Comparison of ENCODE assay signal across 25 cellular contexts in the genomic region with DNA sequence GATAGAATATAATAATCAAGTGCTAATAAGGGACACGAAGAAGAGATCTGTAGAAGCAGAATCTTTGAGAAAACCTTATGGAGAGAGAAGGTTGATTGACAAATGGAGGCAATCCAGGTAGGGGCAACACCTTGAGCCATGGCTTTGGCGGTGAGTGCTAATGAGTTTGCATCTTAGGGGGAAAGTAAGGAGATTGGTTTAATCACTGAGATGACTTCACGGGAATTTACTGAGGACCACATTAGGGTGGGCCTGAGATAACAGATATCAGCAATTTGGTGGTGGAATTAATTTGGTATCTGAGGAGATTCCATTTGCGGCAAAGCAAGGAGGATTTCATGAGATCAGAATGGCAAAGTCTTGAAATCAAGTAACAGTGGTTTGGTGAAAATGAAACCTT. TPM values are rescaled to one million over a fixed set of nuclear protein-coding genes. Genes with fewer than 3 reads are reported as not detected.
DNase-seq lines count a peak whose midpoint lies in the region; ATAC-seq and TF ChIP-seq lines count a peak whose summit lies in the region.
"Had no signal": no experiment of that assay in that cellular context is flagged by ENCODE, and none has a peak within 500 bp of the region (broad histone marks: within the 10 kb centered on the region; RNA-seq: fewer than 3 reads in every experiment).

No MANE protein-coding gene starts in this region.

- H3K4me1 Mint-ChIP-seq in activated CD4-positive, alpha-beta T cell treated with anti-CD3 and anti-CD28 coated beads, Interleukin-2, amount 10 ng/mL, durations not matched to agents 7 days and 5 days: peaks cover 23% of the 10 kb centered on the region
- peaks cover 15% of the 10 kb centered on the region for H3K4me1 Mint-ChIP-seq in neural progenitor cell

- ATAC-seq in DND-41 (ENCODE audit: insufficient read depth, low read depth): no peak
- no peak for ATAC-seq in left lobe of liver
- no peak for ATAC-seq in GM19351 (IDR thresholded peaks at IDR 0.05; ENCODE audit: unreplicated experiment)
- ATAC-seq: A549, left cardiac atrium had no signal

- H3K27ac ChIP-seq in DND-41 (ENCODE audit: low read length) (no peak overlapping the region), neural progenitor cell (no peak overlapping the region)
- H3K27ac ChIP-seq: BLaER1, GM23248, uterus had no signal

- H3K4me1 ChIP-seq in DND-41 (ENCODE audit: insufficient read depth, low read length): peaks cover 26% of the 10 kb centered on the region
- peaks cover 19% of the 10 kb centered on the region for H3K4me1 ChIP-seq in neural progenitor cell

- no peaks in the 10 kb centered on the region for H3K27me3 Mint-ChIP-seq in activated CD4-positive, alpha-beta T cell treated with anti-CD3 and anti-CD28 coated beads, Interleukin-2, amount 10 ng/mL, durations not matched to agents 7 days and 5 days
- no peaks in the 10 kb centered on the region for H3K27me3 Mint-ChIP-seq in neural progenitor cell (ENCODE audit: insufficient read depth, low read depth)

- POLR2A ChIA-PET in activated CD4-positive, alpha-beta T cell treated with anti-CD3 and anti-CD28 coated beads, Interleukin-2, amount 10 ng/mL, durations not matched to agents 7 days and 5 days (lab: Charles Lee): no interaction called here

- no peaks in the 10 kb centered on the region for H3K9me3 ChIP-seq in DND-41 (ENCODE audit: insufficient read depth, low read length, severe bottlenecking)
- no peaks in the 10 kb centered on the region for H3K9me3 ChIP-seq in neural progenitor cell (ENCODE audit: low read depth)
- H3K9me3 ChIP-seq: A549, BLaER1, uterus had no signal

- peaks cover 25% of the 10 kb centered on the region for H3F3A ChIP-seq in neural progenitor cell (ENCODE audit: low read depth)

- H3K36me3 ChIP-seq in DND-41 (ENCODE audit: insufficient read depth, low read length) (peaks cover 5% of the 10 kb centered on the region; the same call in 1 of the 2 replicates), neural progenitor cell (no peaks in the 10 kb centered on the region)
- H3K36me3 ChIP-seq: BLaER1, uterus had no signal

- H3K36me3 Mint-ChIP-seq in activated CD4-positive, alpha-beta T cell treated with anti-CD3 and anti-CD28 coated beads, Interleukin-2, amount 10 ng/mL, durations not matched to agents 7 days and 5 days (ENCODE audit: low read depth): peaks cover 6% of the 10 kb centered on the region
- H3K36me3 Mint-ChIP-seq in neural progenitor cell: no peaks in the 10 kb centered on the region

- H3K27ac Mint-ChIP-seq in activated CD4-positive, alpha-beta T cell treated with anti-CD3 and anti-CD28 coated beads, Interleukin-2, amount 10 ng/mL, durations not matched to agents 7 days and 5 days: peak overlapping the region; percentile 52
- H3K27ac Mint-ChIP-seq in neural progenitor cell: no peak overlapping the region

- no peak overlapping the region for H3K9ac ChIP-seq in DND-41 (ENCODE audit: low read depth, low read length)
- H3K9ac ChIP-seq in neural progenitor cell: no peak overlapping the region
- H3K9ac ChIP-seq: BLaER1, GM23248 had no signal

- H3K79me2 ChIP-seq in DND-41 (ENCODE audit: insufficient read depth, low read length): peaks cover 32% of the 10 kb centered on the region
- peaks cover 29% of the 10 kb centered on the region for H3K79me2 ChIP-seq in neural progenitor cell (ENCODE audit: low read depth)

- peak overlapping the region; percentile 21 for H3K4me3 Mint-ChIP-seq in activated CD4-positive, alpha-beta T cell treated with anti-CD3 and anti-CD28 coated beads, Interleukin-2, amount 10 ng/mL, durations not matched to agents 7 days and 5 days
- peak overlapping the region; percentile 46 for H3K4me3 Mint-ChIP-seq in neural progenitor cell

- TF ChIP-seq CTCF in DND-41 (IDR thresholded peaks at IDR 0.05; ENCODE audit: borderline replicate concordance, extremely low read depth, low read length, poor library complexity, severe bottlenecking) (no peak), neural progenitor cell (IDR thresholded peaks at IDR 0.05) (no peak)

- H3K27me3 ChIP-seq in DND-41 (ENCODE audit: insufficient read depth, low read length, poor library complexity) (no peaks in the 10 kb centered on the region), neural progenitor cell (no peaks in the 10 kb centered on the region)
- H3K27me3 ChIP-seq: BLaER1, uterus had no signal

- peaks cover 18% of the 10 kb centered on the region; the same call in 1 of the 2 replicates for H4K20me1 ChIP-seq in DND-41 (ENCODE audit: insufficient read depth, low read length)
- peaks cover 18% of the 10 kb centered on the region for H4K20me1 ChIP-seq in neural progenitor cell (ENCODE audit: low read depth)

- H2AFZ ChIP-seq in DND-41 (ENCODE audit: low read depth, low read length): peak overlapping the region; percentile 47; the same call in 1 of the 2 replicates
- no peak overlapping the region for H2AFZ ChIP-seq in neural progenitor cell (replicated peaks)

- DNase-seq in activated CD4-positive, alpha-beta T cell treated with anti-CD3 and anti-CD28 coated beads, Interleukin-2, amount 10 ng/mL, durations not matched to agents 7 days and 5 days: no peak
- no peak for DNase-seq in activated CD4-positive, alpha-beta T cell treated with anti-CD3 and anti-CD28 coated beads for 1 hour
- DNase-seq in DND-41: no peak
- DNase-seq in ecto neural progenitor cell (ENCODE audit: low spot score): peak; percentile 10
- DNase-seq in neural progenitor cell (ENCODE audit: low spot score): no peak
- DNase-seq in left lobe of liver (ENCODE audit: low spot score): no peak
- DNase-seq in NCI-H748 treated with DMSO at 0.1 percent for 48 hours (lab: John Stamatoyannopoulos, UW): no peak
- DNase-seq: activated CD4-positive, CD25-positive, alpha-beta regulatory T cell treated with anti-CD3 and anti-CD28 coated beads, Interleukin-2, amount 50 U/mL, for 72 hours; activated naive CD4-positive, alpha-beta T cell treated with anti-CD3 and anti-CD28 coated beads, Interleukin-2, amount 50 U/mL, for 16 hours; DMS153; GF-D8; GM23248; left cardiac atrium; NCI-H1436 treated with DMSO at 0.1 percent for 48 hours; NCI-H2171; NCI-H524 treated with DMSO at 0.1 percent for 48 hours; stimulated activated CD4-positive, alpha-beta T cell treated with anti-CD3 and anti-CD28 coated beads, Interleukin-1b, Interleukin-23, amount 100 ng/mL, for 48 hours; uterus had no signal

- CTCF ChIA-PET in activated CD4-positive, alpha-beta T cell treated with anti-CD3 and anti-CD28 coated beads, Interleukin-2, amount 10 ng/mL, durations not matched to agents 7 days and 5 days (lab: Charles Lee): no interaction called here

- H3K4me2 ChIP-seq in DND-41 (ENCODE audit: insufficient read depth, low read length): no peak overlapping the region
- no peak overlapping the region for H3K4me2 ChIP-seq in neural progenitor cell
- H3K4me2 ChIP-seq: A549, BLaER1 had no signal

- H3K4me3 ChIP-seq in DND-41 (ENCODE audit: low read depth in 1 of 2, low read length in 2 of 2) (no peak overlapping the region), neural progenitor cell (no peak overlapping the region)
- H3K4me3 ChIP-seq: A549, BLaER1, GM23248, uterus had no signal

- no peaks in the 10 kb centered on the region for H3K9me3 Mint-ChIP-seq in activated CD4-positive, alpha-beta T cell treated with anti-CD3 and anti-CD28 coated beads, Interleukin-2, amount 10 ng/mL, durations not matched to agents 7 days and 5 days
- H3K9me3 Mint-ChIP-seq in neural progenitor cell: no peaks in the 10 kb centered on the region

RNA-seq across cellular contexts. Expression of gene LARP4, which starts 1.8 kb away (rescaled TPM):
- total RNA-seq in activated CD4-positive, alpha-beta T cell treated with anti-CD3 and anti-CD28 coated beads, Interleukin-2, amount 10 ng/mL, durations not matched to agents 7 days and 5 days: 10 to 100 TPM; 46.0 to 52.0 TPM
- 36.4 and 88.4 TPM in 2 replicates for total RNA-seq in neural progenitor cell (ENCODE audit: low replicate concordance)
- 67.1 TPM for total RNA-seq in left lobe of liver

RNA-seq across cellular contexts. Expression of gene FAM186A, which starts 2.5 kb away (rescaled TPM):
- not detected for total RNA-seq in activated CD4-positive, alpha-beta T cell treated with anti-CD3 and anti-CD28 coated beads, Interleukin-2, amount 10 ng/mL, durations not matched to agents 7 days and 5 days
- total RNA-seq in neural progenitor cell (ENCODE audit: low replicate concordance): not detected in 2 replicates
- total RNA-seq in left lobe of liver: not detected
- total RNA-seq: GM23248, left cardiac atrium, M059J, pulmonary artery endothelial cell, RPMI7951, skeletal muscle tissue, uterus had no signal
